In genomic region chr6:7697820-7698623, GRCh38 we compare ENCODE assay signal across 8 cellular contexts. TPM values are rescaled to one million over a fixed set of nuclear protein-coding genes. Genes with fewer than 3 reads are reported as not detected.
DNase-seq lines count a peak whose midpoint lies in the region; ATAC-seq and TF ChIP-seq lines count a peak whose summit lies in the region.

No MANE protein-coding gene starts in this region.

- H3K4me1 ChIP-seq in ascending aorta (peaks cover 0 to 8% of the 10 kb centered on the region in 2 donors), lower lobe of right lung (peaks cover 8% of the 10 kb centered on the region)

- in situ Hi-C loops in KBM-7 (cut with MboI; ENCODE audit: low pct_unique_long_range_greater_than_20kb, low sequenced_read_pairs), result no loop called here

- H3K4me3 ChIP-seq in AG04450 (ENCODE audit: low read depth, low read length) (peak overlapping the region; percentile 38), ascending aorta (peak overlapping the region; percentile 35 to 37), lower lobe of right lung (no peak overlapping the region), H7 (ENCODE audit: insufficient read depth, low read depth, low read length) (no peak overlapping the region)

- no peak for TF ChIP-seq CTCF in AG04450 (IDR thresholded peaks at IDR 0.05; ENCODE audit: low read depth, low read length)
- TF ChIP-seq CTCF in ascending aorta (IDR thresholded peaks at IDR 0.05), result no peak
- TF ChIP-seq CTCF in lower lobe of right lung (IDR thresholded peaks at IDR 0.05), result no peak

- DNase-seq in AG04450 (ENCODE audit: low read depth, low spot score) (peak; percentile 78), KBM-7 (peak; percentile 94), ascending aorta (ENCODE audit: low spot score in 2 of 2) (peak in 1 of 2 donors; percentile 79), lower lobe of right lung (no peak), Ammon's horn (ENCODE audit: low spot score) (no peak), H7 (no peak), cerebellar nuclear complex (lab: John Stamatoyannopoulos, UW) (no peak)

- CTCF ChIA-PET in AG04450 (lab: Charles Lee), result interaction anchor here (0.6 to 3.4 kb wide), 3 partner anchors 24 to 362 kb away, joined by 3 to 25 read pairs (median 4); no protein-coding TSS in a partner anchor

- intact Hi-C loops in ascending aorta (cut with DNase I), result no loop called here
- intact Hi-C loops in lower lobe of right lung (cut with DNase I), result no loop called here

- peak; percentile 83 to 94 for ATAC-seq in lower lobe of right lung
- no peak for ATAC-seq in GM19035 (IDR thresholded peaks at IDR 0.05; ENCODE audit: unreplicated experiment)

- no peaks in the 10 kb centered on the region for H3K9me3 ChIP-seq in AG04450 (ENCODE audit: control insufficient read depth, insufficient read depth, low read length)
- no peaks in the 10 kb centered on the region for H3K9me3 ChIP-seq in ascending aorta
- H3K9me3 ChIP-seq in lower lobe of right lung, result no peaks in the 10 kb centered on the region

- POLR2A ChIA-PET in AG04450 (lab: Yijun Ruan, JAX), result interaction anchor here (0.6 to 0.7 kb wide), 2 partner anchors 28 to 608 kb away, joined by 3 to 4 read pairs; partner anchors contain the start of gene BMP6

- no peaks in the 10 kb centered on the region for H3K36me3 ChIP-seq in ascending aorta
- H3K36me3 ChIP-seq in lower lobe of right lung, result no peaks in the 10 kb centered on the region
- no peaks in the 10 kb centered on the region for H3K36me3 ChIP-seq in H7 (replicated peaks; ENCODE audit: control insufficient read depth, insufficient read depth, low read length)

- H3K27me3 ChIP-seq in AG04450 (ENCODE audit: control insufficient read depth, insufficient read depth, low read length), result no peaks in the 10 kb centered on the region
- H3K27me3 ChIP-seq in ascending aorta, result no peaks in the 10 kb centered on the region
- no peaks in the 10 kb centered on the region for H3K27me3 ChIP-seq in lower lobe of right lung (ENCODE audit: low read depth)
- no peaks in the 10 kb centered on the region for H3K27me3 ChIP-seq in H7 (ENCODE audit: control insufficient read depth, insufficient read depth, low read length)

- H3K27ac ChIP-seq in AG04450 (ENCODE audit: low read depth, low read length) (peak overlapping the region; percentile 89), ascending aorta (peak overlapping the region; percentile 46 to 61), lower lobe of right lung (peak overlapping the region; percentile 33)

RNA-seq across cellular contexts. Expression of gene BMP6, which starts 27.9 kb away (rescaled TPM):
- 0.69 and 0.77 TPM in 2 replicates for polyA plus RNA-seq in AG04450 (2011; rRNA removed)
- 0.64 and 0.83 TPM in 2 replicates for polyA minus RNA-seq in AG04450 (2011; rRNA and poly(A)+ RNA removed)
- total RNA-seq in ascending aorta (16.0 TPM), lower lobe of right lung (6.6 TPM)
- 0.37 and 0.73 TPM in 2 replicates for total RNA-seq in H7 (2014; rRNA removed; shearing (Covaris generic))

Comparison
In these comparisons a context has a peak if more than half of its experiments do, and no peak if none do; other contexts are left out.
1. DNase-seq: peak in AG04450 (single experiment) and KBM-7 (single experiment); none in lower lobe of right lung (single experiment), Ammon's horn (single experiment), H7 (single experiment) and cerebellar nuclear complex (0 of 2).
2. H3K27ac ChIP-seq: peak in every context shown above with its lines; median percentile 89 in AG04450; 54 in ascending aorta; 33 in lower lobe of right lung.
3. H3K4me3 ChIP-seq: peak in AG04450 (single experiment) and ascending aorta (2 of 2); none in lower lobe of right lung (single experiment) and H7 (single experiment).